ENCODE assay signal across 10 cellular contexts in the genomic region with DNA sequence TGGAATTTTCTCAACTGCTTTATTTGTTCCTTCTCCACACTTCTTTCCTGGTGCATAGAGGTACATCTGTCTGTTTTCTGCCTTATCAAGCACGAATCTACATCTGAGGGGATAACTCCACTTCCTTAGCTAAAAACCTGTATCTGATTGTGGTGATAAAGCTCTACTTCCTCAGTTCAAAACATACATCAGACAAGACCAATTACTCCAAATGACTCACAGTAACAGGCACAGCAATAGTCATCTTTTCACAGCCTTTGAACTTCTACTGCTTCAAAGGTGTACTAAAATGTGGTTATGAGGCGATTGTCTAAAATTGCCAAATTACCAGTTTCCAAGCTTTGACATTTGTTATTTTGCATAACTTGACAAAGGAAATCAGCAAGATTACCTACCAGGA.
DNase-seq lines count a peak whose midpoint lies in the region; ATAC-seq and FAIRE-seq lines count a peak whose summit lies in the region.
"Had no signal": no experiment of that assay in that cellular context is flagged by ENCODE, and none has a peak within 500 bp of the region (broad histone marks: within the 10 kb centered on the region; RNA-seq: fewer than 3 reads in every experiment).

No MANE protein-coding gene starts in this region.

- FAIRE-seq in urothelium cell line (lab: Jason Lieb, UNC) = no peak

- DNase-seq in GM04503 (ENCODE audit: low read depth) (peak; percentile 11), Kasumi-1 (lab: John Stamatoyannopoulos, UW) (peak; percentile 53 to 68), kidney glomerular epithelial cell (lab: John Stamatoyannopoulos, UW) (peak; percentile 11), urothelium cell line (ENCODE audit: low spot score) (no peak), G401 (ENCODE audit: low spot score) (no peak)
- DNase-seq: body of pancreas, lower lobe of right lung, SHP77 had no signal

- in situ Hi-C loops in G401 (cut with HindIII; ENCODE audit: low sequenced_read_pairs) = no loop called here

- peak overlapping the region; percentile 36 for H3K27ac Mint-ChIP-seq in activated naive CD8-positive, alpha-beta T cell

- no peak overlapping the region for H3K4me3 Mint-ChIP-seq in activated naive CD8-positive, alpha-beta T cell

- ATAC-seq in GM19023 (IDR thresholded peaks at IDR 0.05; ENCODE audit: unreplicated experiment) = no peak
- ATAC-seq: body of pancreas, lower lobe of right lung had no signal

- H3K4me1 Mint-ChIP-seq in activated naive CD8-positive, alpha-beta T cell (ENCODE audit: low read depth) = peaks cover 22% of the 10 kb centered on the region

- H3K36me3 Mint-ChIP-seq in activated naive CD8-positive, alpha-beta T cell = no peaks in the 10 kb centered on the region

- H3K9me3 Mint-ChIP-seq in activated naive CD8-positive, alpha-beta T cell (ENCODE audit: low read depth) = no peaks in the 10 kb centered on the region

- no peaks in the 10 kb centered on the region for H3K27me3 Mint-ChIP-seq in activated naive CD8-positive, alpha-beta T cell

Comparison
In these comparisons a context has a peak if more than half of its experiments do, and no peak if none do; other contexts are left out.
1. DNase-seq: peak in GM04503 (single experiment), Kasumi-1 (2 of 2) and kidney glomerular epithelial cell (single experiment); none in urothelium cell line (single experiment) and G401 (single experiment).